1 cellular context compared by ENCODE assay signal in genomic region chr6:26054659-26054936, GRCh38.
TF ChIP-seq lines count a peak whose summit lies in the region.

No MANE protein-coding gene starts in this region.

TF ChIP-seq in K562, 482 proteins besides CTCF, POLR2A, EP300 and RAD21 (continued from another document and continues in another):
- TF ChIP-seq MAFK (IDR thresholded peaks at IDR 0.05; ENCODE audit: low read length) (no peak), MCM2 (IDR thresholded peaks at IDR 0.05; ENCODE audit: low read depth) (no peak), COPS2 (conservative IDR thresholded peaks at IDR 0.05) (no peak), SIN3A (IDR thresholded peaks at IDR 0.05; ENCODE audit: borderline replicate concordance in 2 of 2, control insufficient read depth in 1 of 2, low read depth in 2 of 2, low read length in 2 of 2) (0 out of 4 replicates have a peak, but pooled peaks of 1 of the 2 experiments have one; percentile 38), CAMTA2 (CRISPR knock-in tag; conservative IDR thresholded peaks at IDR 0.05) (no peak; the same call in 1 of the 2 replicates), PREB (CRISPR knock-in tag; IDR thresholded peaks at IDR 0.05) (no peak), ZNF140 (CRISPR knock-in tag; IDR thresholded peaks at IDR 0.05) (no peak), POLR2G (IDR thresholded peaks at IDR 0.05; ENCODE audit: low read depth, low read length) (no peak), MTA3 (IDR thresholded peaks at IDR 0.05; ENCODE audit: borderline replicate concordance) (no peak), FOXK2 (conservative IDR thresholded peaks at IDR 0.05 in 1 of 2, IDR thresholded peaks at IDR 0.05 in 1 of 2; ENCODE audit: low read depth in 2 of 2) (no peak), CUX1 (CRISPR knock-in tag; IDR thresholded peaks at IDR 0.05) (no peak; the same call in 1 of the 2 replicates), SRF (CRISPR knock-in tag; IDR thresholded peaks at IDR 0.05) (no peak), CCAR2 (IDR thresholded peaks at IDR 0.05; ENCODE audit: low read depth, low read length) (no peak), ZNF436 (CRISPR knock-in tag; IDR thresholded peaks at IDR 0.05) (no peak), KLF16 (IDR thresholded peaks at IDR 0.05) (no peak), MCM5 (IDR thresholded peaks at IDR 0.05; ENCODE audit: low read depth) (no peak), XRCC4 (IDR thresholded peaks at IDR 0.05; ENCODE audit: extremely low read depth, insufficient read depth, insufficient read length) (no peak), NR2C2 (CRISPR knock-in tag; IDR thresholded peaks at IDR 0.05) (no peak), NR2C2 (tag; IDR thresholded peaks at IDR 0.05) (no peak), MBD2 (IDR thresholded peaks at IDR 0.05; ENCODE audit: borderline replicate concordance, low read depth) (no peak), HSF4 (CRISPR knock-in tag; IDR thresholded peaks at IDR 0.05; ENCODE audit: borderline replicate concordance) (no peak), MTA1 (IDR thresholded peaks at IDR 0.05; ENCODE audit: borderline replicate concordance) (no peak; the same call in 1 of the 2 replicates), GATAD2B (IDR thresholded peaks at IDR 0.05; ENCODE audit: borderline replicate concordance) (peak; percentile 45; the same call in 1 of the 2 replicates), ZNF384 (IDR thresholded peaks at IDR 0.05; ENCODE audit: low read depth, low read length) (no peak), ZNF512 (tag; IDR thresholded peaks at IDR 0.05) (no peak), ZNF431 (CRISPR knock-in tag; IDR thresholded peaks at IDR 0.05) (no peak), ZNF23 (CRISPR knock-in tag; IDR thresholded peaks at IDR 0.05) (no peak)
- TF ChIP-seq, protein P1, sequence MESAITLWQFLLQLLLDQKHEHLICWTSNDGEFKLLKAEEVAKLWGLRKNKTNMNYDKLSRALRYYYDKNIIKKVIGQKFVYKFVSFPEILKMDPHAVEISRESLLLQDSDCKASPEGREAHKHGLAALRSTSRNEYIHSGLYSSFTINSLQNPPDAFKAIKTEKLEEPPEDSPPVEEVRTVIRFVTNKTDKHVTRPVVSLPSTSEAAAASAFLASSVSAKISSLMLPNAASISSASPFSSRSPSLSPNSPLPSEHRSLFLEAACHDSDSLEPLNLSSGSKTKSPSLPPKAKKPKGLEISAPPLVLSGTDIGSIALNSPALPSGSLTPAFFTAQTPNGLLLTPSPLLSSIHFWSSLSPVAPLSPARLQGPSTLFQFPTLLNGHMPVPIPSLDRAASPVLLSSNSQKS (CRISPR knock-in tag; IDR thresholded peaks at IDR 0.05), result peak; percentile 49; the same call in 1 of the 2 replicates
- TF ChIP-seq, protein P2, sequence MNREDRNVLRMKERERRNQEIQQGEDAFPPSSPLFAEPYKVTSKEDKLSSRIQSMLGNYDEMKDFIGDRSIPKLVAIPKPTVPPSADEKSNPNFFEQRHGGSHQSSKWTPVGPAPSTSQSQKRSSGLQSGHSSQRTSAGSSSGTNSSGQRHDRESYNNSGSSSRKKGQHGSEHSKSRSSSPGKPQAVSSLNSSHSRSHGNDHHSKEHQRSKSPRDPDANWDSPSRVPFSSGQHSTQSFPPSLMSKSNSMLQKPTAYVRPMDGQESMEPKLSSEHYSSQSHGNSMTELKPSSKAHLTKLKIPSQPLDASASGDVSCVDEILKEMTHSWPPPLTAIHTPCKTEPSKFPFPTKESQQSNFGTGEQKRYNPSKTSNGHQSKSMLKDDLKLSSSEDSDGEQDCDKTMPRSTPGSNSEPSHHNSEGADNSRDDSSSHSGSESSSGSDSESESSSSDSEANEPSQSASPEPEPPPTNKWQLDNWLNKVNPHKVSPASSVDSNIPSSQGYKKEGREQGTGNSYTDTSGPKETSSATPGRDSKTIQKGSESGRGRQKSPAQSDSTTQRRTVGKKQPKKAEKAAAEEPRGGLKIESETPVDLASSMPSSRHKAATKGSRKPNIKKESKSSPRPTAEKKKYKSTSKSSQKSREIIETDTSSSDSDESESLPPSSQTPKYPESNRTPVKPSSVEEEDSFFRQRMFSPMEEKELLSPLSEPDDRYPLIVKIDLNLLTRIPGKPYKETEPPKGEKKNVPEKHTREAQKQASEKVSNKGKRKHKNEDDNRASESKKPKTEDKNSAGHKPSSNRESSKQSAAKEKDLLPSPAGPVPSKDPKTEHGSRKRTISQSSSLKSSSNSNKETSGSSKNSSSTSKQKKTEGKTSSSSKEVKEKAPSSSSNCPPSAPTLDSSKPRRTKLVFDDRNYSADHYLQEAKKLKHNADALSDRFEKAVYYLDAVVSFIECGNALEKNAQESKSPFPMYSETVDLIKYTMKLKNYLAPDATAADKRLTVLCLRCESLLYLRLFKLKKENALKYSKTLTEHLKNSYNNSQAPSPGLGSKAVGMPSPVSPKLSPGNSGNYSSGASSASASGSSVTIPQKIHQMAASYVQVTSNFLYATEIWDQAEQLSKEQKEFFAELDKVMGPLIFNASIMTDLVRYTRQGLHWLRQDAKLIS (CRISPR knock-in tag; IDR thresholded peaks at IDR 0.05), result no peak; the same call in 1 of the 2 replicates
- TF ChIP-seq, protein P3, sequence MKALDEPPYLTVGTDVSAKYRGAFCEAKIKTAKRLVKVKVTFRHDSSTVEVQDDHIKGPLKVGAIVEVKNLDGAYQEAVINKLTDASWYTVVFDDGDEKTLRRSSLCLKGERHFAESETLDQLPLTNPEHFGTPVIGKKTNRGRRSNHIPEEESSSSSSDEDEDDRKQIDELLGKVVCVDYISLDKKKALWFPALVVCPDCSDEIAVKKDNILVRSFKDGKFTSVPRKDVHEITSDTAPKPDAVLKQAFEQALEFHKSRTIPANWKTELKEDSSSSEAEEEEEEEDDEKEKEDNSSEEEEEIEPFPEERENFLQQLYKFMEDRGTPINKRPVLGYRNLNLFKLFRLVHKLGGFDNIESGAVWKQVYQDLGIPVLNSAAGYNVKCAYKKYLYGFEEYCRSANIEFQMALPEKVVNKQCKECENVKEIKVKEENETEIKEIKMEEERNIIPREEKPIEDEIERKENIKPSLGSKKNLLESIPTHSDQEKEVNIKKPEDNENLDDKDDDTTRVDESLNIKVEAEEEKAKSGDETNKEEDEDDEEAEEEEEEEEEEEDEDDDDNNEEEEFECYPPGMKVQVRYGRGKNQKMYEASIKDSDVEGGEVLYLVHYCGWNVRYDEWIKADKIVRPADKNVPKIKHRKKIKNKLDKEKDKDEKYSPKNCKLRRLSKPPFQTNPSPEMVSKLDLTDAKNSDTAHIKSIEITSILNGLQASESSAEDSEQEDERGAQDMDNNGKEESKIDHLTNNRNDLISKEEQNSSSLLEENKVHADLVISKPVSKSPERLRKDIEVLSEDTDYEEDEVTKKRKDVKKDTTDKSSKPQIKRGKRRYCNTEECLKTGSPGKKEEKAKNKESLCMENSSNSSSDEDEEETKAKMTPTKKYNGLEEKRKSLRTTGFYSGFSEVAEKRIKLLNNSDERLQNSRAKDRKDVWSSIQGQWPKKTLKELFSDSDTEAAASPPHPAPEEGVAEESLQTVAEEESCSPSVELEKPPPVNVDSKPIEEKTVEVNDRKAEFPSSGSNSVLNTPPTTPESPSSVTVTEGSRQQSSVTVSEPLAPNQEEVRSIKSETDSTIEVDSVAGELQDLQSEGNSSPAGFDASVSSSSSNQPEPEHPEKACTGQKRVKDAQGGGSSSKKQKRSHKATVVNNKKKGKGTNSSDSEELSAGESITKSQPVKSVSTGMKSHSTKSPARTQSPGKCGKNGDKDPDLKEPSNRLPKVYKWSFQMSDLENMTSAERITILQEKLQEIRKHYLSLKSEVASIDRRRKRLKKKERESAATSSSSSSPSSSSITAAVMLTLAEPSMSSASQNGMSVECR (CRISPR knock-in tag; IDR thresholded peaks at IDR 0.05), result no peak
- TF ChIP-seq, protein P4, sequence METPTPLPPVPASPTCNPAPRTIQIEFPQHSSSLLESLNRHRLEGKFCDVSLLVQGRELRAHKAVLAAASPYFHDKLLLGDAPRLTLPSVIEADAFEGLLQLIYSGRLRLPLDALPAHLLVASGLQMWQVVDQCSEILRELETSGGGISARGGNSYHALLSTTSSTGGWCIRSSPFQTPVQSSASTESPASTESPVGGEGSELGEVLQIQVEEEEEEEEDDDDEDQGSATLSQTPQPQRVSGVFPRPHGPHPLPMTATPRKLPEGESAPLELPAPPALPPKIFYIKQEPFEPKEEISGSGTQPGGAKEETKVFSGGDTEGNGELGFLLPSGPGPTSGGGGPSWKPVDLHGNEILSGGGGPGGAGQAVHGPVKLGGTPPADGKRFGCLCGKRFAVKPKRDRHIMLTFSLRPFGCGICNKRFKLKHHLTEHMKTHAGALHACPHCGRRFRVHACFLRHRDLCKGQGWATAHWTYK (CRISPR knock-in tag; IDR thresholded peaks at IDR 0.05), result no peak
- TF ChIP-seq, protein P5, sequence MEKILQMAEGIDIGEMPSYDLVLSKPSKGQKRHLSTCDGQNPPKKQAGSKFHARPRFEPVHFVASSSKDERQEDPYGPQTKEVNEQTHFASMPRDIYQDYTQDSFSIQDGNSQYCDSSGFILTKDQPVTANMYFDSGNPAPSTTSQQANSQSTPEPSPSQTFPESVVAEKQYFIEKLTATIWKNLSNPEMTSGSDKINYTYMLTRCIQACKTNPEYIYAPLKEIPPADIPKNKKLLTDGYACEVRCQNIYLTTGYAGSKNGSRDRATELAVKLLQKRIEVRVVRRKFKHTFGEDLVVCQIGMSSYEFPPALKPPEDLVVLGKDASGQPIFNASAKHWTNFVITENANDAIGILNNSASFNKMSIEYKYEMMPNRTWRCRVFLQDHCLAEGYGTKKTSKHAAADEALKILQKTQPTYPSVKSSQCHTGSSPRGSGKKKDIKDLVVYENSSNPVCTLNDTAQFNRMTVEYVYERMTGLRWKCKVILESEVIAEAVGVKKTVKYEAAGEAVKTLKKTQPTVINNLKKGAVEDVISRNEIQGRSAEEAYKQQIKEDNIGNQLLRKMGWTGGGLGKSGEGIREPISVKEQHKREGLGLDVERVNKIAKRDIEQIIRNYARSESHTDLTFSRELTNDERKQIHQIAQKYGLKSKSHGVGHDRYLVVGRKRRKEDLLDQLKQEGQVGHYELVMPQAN (IDR thresholded peaks at IDR 0.05; ENCODE audit: borderline replicate concordance), result no peak
